In the genomic region with DNA sequence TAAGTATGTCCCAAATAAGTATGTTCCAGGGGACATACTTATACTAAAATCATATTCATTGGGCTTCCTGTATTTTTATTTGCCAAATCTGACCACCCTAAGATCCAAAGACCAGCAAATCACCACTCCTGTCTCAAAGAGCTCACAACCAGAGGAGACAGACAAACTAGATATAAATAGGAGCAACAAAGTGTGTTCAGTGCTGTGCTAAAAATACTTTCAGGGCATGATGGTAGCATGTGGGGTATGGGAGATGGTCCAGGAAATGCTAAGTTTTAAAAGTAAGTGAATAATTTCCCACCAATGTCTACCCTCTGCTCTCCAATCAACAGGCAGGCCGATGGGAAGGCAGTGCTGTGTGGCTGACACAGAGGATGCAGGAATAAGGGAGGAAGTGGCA, we compare ENCODE assay signal across 21 cellular contexts.
"Had no signal": no experiment of that assay in that cellular context is flagged by ENCODE, and none has a peak within 500 bp of the region (broad histone marks: within the 10 kb centered on the region; RNA-seq: fewer than 3 reads in every experiment).

No MANE protein-coding gene starts in this region.

- H3K27ac ChIP-seq: HL-60, KMS-11, SJCRH30 had no signal

- DNase-seq: Kasumi-1, MM.1S, NCI-H1092 treated with DMSO at 0.1 percent for 48 hours, NCI-H1436, NCI-H187, NCI-H2029, NCI-H2081 treated with DMSO at 0.1 percent for 48 hours, NCI-H2171, NCI-H226, NCI-H446, NCI-H510A, NCI-H524 treated with DMSO at 0.1 percent for 48 hours, NCI-H69, NCI-H774, RPMI8226, SHP77 treated with DMSO at 0.1 percent for 48 hours, SJCRH30 had no signal

- H3K9ac ChIP-seq: KMS-11 had no signal

- ATAC-seq: K562, SK-N-SH treated with all-trans-retinoic acid at 6 μM for 48 hours had no signal

- H3K4me2 ChIP-seq: KMS-11 had no signal

- H3K4me3 ChIP-seq: K562, SJCRH30 had no signal

- H3K36me3 ChIP-seq: SJCRH30 had no signal

- H3K4me1 ChIP-seq: SJCRH30 had no signal

- H3K9me3 ChIP-seq: SJCRH30 had no signal
